ENCODE assay signal across 2 cellular contexts in genomic region chr12:20194171-20194570, GRCh38.
TF ChIP-seq lines count a peak whose summit lies in the region.

No MANE protein-coding gene starts in this region.

TF ChIP-seq in IMR-90, 13 proteins besides CTCF, POLR2A, EP300 and RAD21:
- no peak for TF ChIP-seq SMC3 (IDR thresholded peaks at IDR 0.05; ENCODE audit: low read depth, low read length)
- TF ChIP-seq MAZ (IDR thresholded peaks at IDR 0.05; ENCODE audit: borderline replicate concordance, low read depth, low read length): no peak
- no peak for TF ChIP-seq CHD1 (IDR thresholded peaks at IDR 0.05; ENCODE audit: low read depth, low read length)
- TF ChIP-seq ELK1 (IDR thresholded peaks at IDR 0.05; ENCODE audit: borderline replicate concordance, low read depth, low read length): no peak
- TF ChIP-seq RCOR1 (IDR thresholded peaks at IDR 0.05; ENCODE audit: insufficient replicate concordance, low read length): no peak
- no peak for TF ChIP-seq MAFK (IDR thresholded peaks at IDR 0.05; ENCODE audit: low read depth, low read length)
- TF ChIP-seq RFX5 (IDR thresholded peaks at IDR 0.05; ENCODE audit: low read depth, low read length): no peak
- no peak for TF ChIP-seq NFE2L2 (IDR thresholded peaks at IDR 0.05; ENCODE audit: low read depth, low read length)
- no peak for TF ChIP-seq USF2 (IDR thresholded peaks at IDR 0.05; ENCODE audit: low read depth, low read length)
- no peak for TF ChIP-seq MXI1 (IDR thresholded peaks at IDR 0.05; ENCODE audit: borderline replicate concordance, low read depth, low read length)
- TF ChIP-seq CEBPB (IDR thresholded peaks at IDR 0.05; ENCODE audit: low read depth, low read length): no peak
- no peak for TF ChIP-seq BHLHE40 (IDR thresholded peaks at IDR 0.05; ENCODE audit: low read depth, low read length)

TF ChIP-seq in H1, 55 proteins besides CTCF, POLR2A, EP300 and RAD21:
- TF ChIP-seq TBP (IDR thresholded peaks at IDR 0.05; ENCODE audit: low read depth, low read length) (no peak), YY1 (IDR thresholded peaks at IDR 0.05; ENCODE audit: low read depth, low read length) (0 out of 2 replicates have a peak, but pooled peaks have one; percentile 33), TEAD4 (IDR thresholded peaks at IDR 0.05; ENCODE audit: low read depth, low read length) (peak; percentile 86), KDM4A (IDR thresholded peaks at IDR 0.05; ENCODE audit: low read depth, low read length, severe bottlenecking) (no peak), EGR1 (IDR thresholded peaks at IDR 0.05; ENCODE audit: borderline replicate concordance, low read depth, low read length) (no peak), FOSL1 (IDR thresholded peaks at IDR 0.05; ENCODE audit: insufficient read depth, low read depth, low read length) (no peak)
